Comparison of ENCODE assay signal across 1 cellular context in the genomic region with DNA sequence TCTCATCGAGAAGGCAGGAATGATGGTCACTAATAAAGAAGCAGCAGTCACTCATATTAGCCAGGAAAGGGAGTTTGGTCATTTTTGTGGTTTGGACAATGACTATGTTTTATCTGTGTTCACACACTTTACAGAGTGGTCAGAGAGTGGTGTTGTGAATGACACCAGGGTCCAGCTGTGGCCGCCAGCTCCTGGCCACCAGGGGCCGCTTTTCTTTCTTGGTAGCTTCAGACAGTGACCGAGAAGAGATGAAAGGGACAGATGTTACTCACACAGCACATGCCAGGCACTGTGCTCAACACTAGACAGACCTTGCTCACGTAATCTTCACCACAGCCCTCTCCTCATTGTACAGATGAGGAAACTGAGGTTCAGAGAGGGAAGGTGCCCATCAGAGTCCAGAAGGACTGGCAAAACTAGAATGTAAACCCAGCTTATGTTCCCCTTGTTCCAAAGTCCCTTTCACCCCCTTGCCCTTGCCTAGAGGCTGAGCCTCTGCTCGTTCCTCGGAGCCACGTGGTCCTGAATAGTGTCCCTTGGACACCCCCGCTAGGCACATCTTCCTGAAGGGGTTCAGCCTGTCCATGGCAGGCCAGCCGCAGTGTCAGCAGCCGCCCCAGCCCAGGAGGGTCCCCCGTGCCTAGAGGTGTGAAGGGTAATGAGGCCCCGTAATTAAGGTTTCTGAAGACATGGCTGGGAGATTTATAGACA.
TF ChIP-seq lines count a peak whose summit lies in the region.

No MANE protein-coding gene starts in this region.

TF ChIP-seq in K562, 482 proteins besides CTCF, POLR2A, EP300 and RAD21 (continues in another document):
- TF ChIP-seq CXXC5 (CRISPR knock-in tag; IDR thresholded peaks at IDR 0.05) (peak; percentile 7; the same call in 1 of the 2 replicates), PHF20 (IDR thresholded peaks at IDR 0.05; ENCODE audit: partially characterized antibody) (peak; percentile 19), GATA2 (CRISPR knock-in tag; IDR thresholded peaks at IDR 0.05) (peak; percentile 45; the same call in 1 of the 2 replicates), RCOR1 (IDR thresholded peaks at IDR 0.05; ENCODE audit: borderline replicate concordance in 1 of 2, low read depth in 2 of 2, low read length in 2 of 2) (peak in 1 of 2 experiments; percentile 68; a peak in 2 of 4 replicates), RBM39 (optimal IDR thresholded peaks at IDR 0.05; ENCODE audit: low read depth, low read length) (no peak), ZNF24 (IDR thresholded peaks at IDR 0.05) (peak; percentile 59), DMBX1 (CRISPR knock-in tag; IDR thresholded peaks at IDR 0.05; ENCODE audit: borderline replicate concordance) (no peak), ZNF212 (CRISPR knock-in tag; IDR thresholded peaks at IDR 0.05) (no peak), MBD2 (IDR thresholded peaks at IDR 0.05; ENCODE audit: borderline replicate concordance, low read depth) (peak; percentile 8; the same call in 1 of the 2 replicates), L3MBTL2 (IDR thresholded peaks at IDR 0.05) (peak; percentile 93), CBFA2T3 (IDR thresholded peaks at IDR 0.05) (peak; percentile 72), JUN (IDR thresholded peaks at IDR 0.05; ENCODE audit: borderline replicate concordance, low read depth, low read length) (0 out of 2 replicates have a peak, but pooled peaks have one; percentile 40), JUN (CRISPR knock-in tag; IDR thresholded peaks at IDR 0.05; ENCODE audit: borderline replicate concordance) (no peak), ZBTB7A (IDR thresholded peaks at IDR 0.05; ENCODE audit: borderline replicate concordance, control insufficient read depth, low read depth, low read length) (peak; percentile 71; the same call in 1 of the 2 replicates), HDAC1 (IDR thresholded peaks at IDR 0.05) (peak in 1 of 2 experiments; percentile 13; a peak in 1 of 4 replicates), BCOR (IDR thresholded peaks at IDR 0.05) (peak; percentile 41; the same call in 1 of the 2 replicates), ZNF384 (IDR thresholded peaks at IDR 0.05; ENCODE audit: low read depth, low read length) (0 out of 2 replicates have a peak, but pooled peaks have one; percentile 12), MTA3 (IDR thresholded peaks at IDR 0.05; ENCODE audit: borderline replicate concordance) (peak; percentile 70; the same call in 1 of the 2 replicates), TEAD4 (IDR thresholded peaks at IDR 0.05; ENCODE audit: low read length) (peak; percentile 75), TEAD4 (CRISPR knock-in tag; IDR thresholded peaks at IDR 0.05; ENCODE audit: borderline replicate concordance) (no peak), ZNF589 (CRISPR knock-in tag; IDR thresholded peaks at IDR 0.05; ENCODE audit: low read depth) (no peak), MTA2 (IDR thresholded peaks at IDR 0.05; ENCODE audit: low read depth) (no peak), DPF2 (IDR thresholded peaks at IDR 0.05) (peak; percentile 67; the same call in 1 of the 2 replicates), SMAD3 (CRISPR knock-in tag; conservative IDR thresholded peaks at IDR 0.05) (no peak), ZFX (CRISPR knock-in tag; IDR thresholded peaks at IDR 0.05) (no peak), MIER1 (IDR thresholded peaks at IDR 0.05; ENCODE audit: low read depth) (no peak), LEF1 (IDR thresholded peaks at IDR 0.05) (peak; percentile 55; the same call in 1 of the 2 replicates), ZNF780A (CRISPR knock-in tag; IDR thresholded peaks at IDR 0.05) (no peak), YY1 (IDR thresholded peaks at IDR 0.05; ENCODE audit: borderline replicate concordance in 1 of 3, control insufficient read depth in 1 of 3, extremely low read depth in 1 of 3, insufficient read depth in 3 of 3, insufficient read length in 1 of 3, insufficient replicate concordance in 2 of 3, low read depth in 1 of 3, low read length in 2 of 3) (peak in 2 of 3 experiments; percentile 20 to 30), CBX1 (IDR thresholded peaks at IDR 0.05; ENCODE audit: low read depth) (no peak), MYNN (IDR thresholded peaks at IDR 0.05) (no peak), MYNN (CRISPR knock-in tag; IDR thresholded peaks at IDR 0.05) (no peak), CCNT2 (IDR thresholded peaks at IDR 0.05; ENCODE audit: borderline replicate concordance, extremely low read depth, insufficient read length, low read depth, low read length) (no peak), NR4A1 (CRISPR knock-in tag; IDR thresholded peaks at IDR 0.05) (no peak), NR4A1 (tag; IDR thresholded peaks at IDR 0.05) (no peak), POLR2G (IDR thresholded peaks at IDR 0.05; ENCODE audit: low read depth, low read length) (no peak), MTA1 (IDR thresholded peaks at IDR 0.05; ENCODE audit: borderline replicate concordance) (no peak)
- TF ChIP-seq, protein P1, sequence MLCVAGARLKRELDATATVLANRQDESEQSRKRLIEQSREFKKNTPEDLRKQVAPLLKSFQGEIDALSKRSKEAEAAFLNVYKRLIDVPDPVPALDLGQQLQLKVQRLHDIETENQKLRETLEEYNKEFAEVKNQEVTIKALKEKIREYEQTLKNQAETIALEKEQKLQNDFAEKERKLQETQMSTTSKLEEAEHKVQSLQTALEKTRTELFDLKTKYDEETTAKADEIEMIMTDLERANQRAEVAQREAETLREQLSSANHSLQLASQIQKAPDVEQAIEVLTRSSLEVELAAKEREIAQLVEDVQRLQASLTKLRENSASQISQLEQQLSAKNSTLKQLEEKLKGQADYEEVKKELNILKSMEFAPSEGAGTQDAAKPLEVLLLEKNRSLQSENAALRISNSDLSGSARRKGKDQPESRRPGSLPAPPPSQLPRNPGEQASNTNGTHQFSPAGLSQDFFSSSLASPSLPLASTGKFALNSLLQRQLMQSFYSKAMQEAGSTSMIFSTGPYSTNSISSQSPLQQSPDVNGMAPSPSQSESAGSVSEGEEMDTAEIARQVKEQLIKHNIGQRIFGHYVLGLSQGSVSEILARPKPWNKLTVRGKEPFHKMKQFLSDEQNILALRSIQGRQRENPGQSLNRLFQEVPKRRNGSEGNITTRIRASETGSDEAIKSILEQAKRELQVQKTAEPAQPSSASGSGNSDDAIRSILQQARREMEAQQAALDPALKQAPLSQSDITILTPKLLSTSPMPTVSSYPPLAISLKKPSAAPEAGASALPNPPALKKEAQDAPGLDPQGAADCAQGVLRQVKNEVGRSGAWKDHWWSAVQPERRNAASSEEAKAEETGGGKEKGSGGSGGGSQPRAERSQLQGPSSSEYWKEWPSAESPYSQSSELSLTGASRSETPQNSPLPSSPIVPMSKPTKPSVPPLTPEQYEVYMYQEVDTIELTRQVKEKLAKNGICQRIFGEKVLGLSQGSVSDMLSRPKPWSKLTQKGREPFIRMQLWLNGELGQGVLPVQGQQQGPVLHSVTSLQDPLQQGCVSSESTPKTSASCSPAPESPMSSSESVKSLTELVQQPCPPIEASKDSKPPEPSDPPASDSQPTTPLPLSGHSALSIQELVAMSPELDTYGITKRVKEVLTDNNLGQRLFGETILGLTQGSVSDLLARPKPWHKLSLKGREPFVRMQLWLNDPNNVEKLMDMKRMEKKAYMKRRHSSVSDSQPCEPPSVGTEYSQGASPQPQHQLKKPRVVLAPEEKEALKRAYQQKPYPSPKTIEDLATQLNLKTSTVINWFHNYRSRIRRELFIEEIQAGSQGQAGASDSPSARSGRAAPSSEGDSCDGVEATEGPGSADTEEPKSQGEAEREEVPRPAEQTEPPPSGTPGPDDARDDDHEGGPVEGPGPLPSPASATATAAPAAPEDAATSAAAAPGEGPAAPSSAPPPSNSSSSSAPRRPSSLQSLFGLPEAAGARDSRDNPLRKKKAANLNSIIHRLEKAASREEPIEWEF (CRISPR knock-in tag; IDR thresholded peaks at IDR 0.05): no peak
- TF ChIP-seq, protein P2, sequence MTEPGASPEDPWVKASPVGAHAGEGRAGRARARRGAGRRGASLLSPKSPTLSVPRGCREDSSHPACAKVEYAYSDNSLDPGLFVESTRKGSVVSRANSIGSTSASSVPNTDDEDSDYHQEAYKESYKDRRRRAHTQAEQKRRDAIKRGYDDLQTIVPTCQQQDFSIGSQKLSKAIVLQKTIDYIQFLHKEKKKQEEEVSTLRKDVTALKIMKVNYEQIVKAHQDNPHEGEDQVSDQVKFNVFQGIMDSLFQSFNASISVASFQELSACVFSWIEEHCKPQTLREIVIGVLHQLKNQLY (CRISPR knock-in tag; conservative IDR thresholded peaks at IDR 0.05): no peak
- TF ChIP-seq, protein P3, sequence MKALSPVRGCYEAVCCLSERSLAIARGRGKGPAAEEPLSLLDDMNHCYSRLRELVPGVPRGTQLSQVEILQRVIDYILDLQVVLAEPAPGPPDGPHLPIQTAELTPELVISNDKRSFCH (CRISPR knock-in tag; IDR thresholded peaks at IDR 0.05): no peak
- TF ChIP-seq, protein P3 (tag; IDR thresholded peaks at IDR 0.05): no peak
- TF ChIP-seq, protein P4, sequence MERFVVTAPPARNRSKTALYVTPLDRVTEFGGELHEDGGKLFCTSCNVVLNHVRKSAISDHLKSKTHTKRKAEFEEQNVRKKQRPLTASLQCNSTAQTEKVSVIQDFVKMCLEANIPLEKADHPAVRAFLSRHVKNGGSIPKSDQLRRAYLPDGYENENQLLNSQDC (CRISPR knock-in tag; IDR thresholded peaks at IDR 0.05): no peak
- TF ChIP-seq, protein P5, sequence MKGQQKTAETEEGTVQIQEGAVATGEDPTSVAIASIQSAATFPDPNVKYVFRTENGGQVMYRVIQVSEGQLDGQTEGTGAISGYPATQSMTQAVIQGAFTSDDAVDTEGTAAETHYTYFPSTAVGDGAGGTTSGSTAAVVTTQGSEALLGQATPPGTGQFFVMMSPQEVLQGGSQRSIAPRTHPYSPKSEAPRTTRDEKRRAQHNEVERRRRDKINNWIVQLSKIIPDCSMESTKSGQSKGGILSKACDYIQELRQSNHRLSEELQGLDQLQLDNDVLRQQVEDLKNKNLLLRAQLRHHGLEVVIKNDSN (CRISPR knock-in tag; IDR thresholded peaks at IDR 0.05): 0 out of 2 replicates have a peak, but pooled peaks have one; percentile 42
- TF ChIP-seq, protein P6, sequence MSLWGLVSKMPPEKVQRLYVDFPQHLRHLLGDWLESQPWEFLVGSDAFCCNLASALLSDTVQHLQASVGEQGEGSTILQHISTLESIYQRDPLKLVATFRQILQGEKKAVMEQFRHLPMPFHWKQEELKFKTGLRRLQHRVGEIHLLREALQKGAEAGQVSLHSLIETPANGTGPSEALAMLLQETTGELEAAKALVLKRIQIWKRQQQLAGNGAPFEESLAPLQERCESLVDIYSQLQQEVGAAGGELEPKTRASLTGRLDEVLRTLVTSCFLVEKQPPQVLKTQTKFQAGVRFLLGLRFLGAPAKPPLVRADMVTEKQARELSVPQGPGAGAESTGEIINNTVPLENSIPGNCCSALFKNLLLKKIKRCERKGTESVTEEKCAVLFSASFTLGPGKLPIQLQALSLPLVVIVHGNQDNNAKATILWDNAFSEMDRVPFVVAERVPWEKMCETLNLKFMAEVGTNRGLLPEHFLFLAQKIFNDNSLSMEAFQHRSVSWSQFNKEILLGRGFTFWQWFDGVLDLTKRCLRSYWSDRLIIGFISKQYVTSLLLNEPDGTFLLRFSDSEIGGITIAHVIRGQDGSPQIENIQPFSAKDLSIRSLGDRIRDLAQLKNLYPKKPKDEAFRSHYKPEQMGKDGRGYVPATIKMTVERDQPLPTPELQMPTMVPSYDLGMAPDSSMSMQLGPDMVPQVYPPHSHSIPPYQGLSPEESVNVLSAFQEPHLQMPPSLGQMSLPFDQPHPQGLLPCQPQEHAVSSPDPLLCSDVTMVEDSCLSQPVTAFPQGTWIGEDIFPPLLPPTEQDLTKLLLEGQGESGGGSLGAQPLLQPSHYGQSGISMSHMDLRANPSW (CRISPR knock-in tag; IDR thresholded peaks at IDR 0.05): no peak
- TF ChIP-seq, protein P7, sequence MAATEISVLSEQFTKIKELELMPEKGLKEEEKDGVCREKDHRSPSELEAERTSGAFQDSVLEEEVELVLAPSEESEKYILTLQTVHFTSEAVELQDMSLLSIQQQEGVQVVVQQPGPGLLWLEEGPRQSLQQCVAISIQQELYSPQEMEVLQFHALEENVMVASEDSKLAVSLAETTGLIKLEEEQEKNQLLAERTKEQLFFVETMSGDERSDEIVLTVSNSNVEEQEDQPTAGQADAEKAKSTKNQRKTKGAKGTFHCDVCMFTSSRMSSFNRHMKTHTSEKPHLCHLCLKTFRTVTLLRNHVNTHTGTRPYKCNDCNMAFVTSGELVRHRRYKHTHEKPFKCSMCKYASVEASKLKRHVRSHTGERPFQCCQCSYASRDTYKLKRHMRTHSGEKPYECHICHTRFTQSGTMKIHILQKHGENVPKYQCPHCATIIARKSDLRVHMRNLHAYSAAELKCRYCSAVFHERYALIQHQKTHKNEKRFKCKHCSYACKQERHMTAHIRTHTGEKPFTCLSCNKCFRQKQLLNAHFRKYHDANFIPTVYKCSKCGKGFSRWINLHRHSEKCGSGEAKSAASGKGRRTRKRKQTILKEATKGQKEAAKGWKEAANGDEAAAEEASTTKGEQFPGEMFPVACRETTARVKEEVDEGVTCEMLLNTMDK (IDR thresholded peaks at IDR 0.05; ENCODE audit: borderline replicate concordance, insufficient read depth, low read depth, low read length, poor library complexity, severe bottlenecking): peak; percentile 79
- TF ChIP-seq, protein P8, sequence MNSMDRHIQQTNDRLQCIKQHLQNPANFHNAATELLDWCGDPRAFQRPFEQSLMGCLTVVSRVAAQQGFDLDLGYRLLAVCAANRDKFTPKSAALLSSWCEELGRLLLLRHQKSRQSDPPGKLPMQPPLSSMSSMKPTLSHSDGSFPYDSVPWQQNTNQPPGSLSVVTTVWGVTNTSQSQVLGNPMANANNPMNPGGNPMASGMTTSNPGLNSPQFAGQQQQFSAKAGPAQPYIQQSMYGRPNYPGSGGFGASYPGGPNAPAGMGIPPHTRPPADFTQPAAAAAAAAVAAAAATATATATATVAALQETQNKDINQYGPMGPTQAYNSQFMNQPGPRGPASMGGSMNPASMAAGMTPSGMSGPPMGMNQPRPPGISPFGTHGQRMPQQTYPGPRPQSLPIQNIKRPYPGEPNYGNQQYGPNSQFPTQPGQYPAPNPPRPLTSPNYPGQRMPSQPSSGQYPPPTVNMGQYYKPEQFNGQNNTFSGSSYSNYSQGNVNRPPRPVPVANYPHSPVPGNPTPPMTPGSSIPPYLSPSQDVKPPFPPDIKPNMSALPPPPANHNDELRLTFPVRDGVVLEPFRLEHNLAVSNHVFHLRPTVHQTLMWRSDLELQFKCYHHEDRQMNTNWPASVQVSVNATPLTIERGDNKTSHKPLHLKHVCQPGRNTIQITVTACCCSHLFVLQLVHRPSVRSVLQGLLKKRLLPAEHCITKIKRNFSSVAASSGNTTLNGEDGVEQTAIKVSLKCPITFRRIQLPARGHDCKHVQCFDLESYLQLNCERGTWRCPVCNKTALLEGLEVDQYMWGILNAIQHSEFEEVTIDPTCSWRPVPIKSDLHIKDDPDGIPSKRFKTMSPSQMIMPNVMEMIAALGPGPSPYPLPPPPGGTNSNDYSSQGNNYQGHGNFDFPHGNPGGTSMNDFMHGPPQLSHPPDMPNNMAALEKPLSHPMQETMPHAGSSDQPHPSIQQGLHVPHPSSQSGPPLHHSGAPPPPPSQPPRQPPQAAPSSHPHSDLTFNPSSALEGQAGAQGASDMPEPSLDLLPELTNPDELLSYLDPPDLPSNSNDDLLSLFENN (IDR thresholded peaks at IDR 0.05; ENCODE audit: low read depth in 2 of 2, low read length in 2 of 2): peak in 1 of 2 experiments; percentile 66; a peak in 1 of 4 replicates
- TF ChIP-seq, protein P9, sequence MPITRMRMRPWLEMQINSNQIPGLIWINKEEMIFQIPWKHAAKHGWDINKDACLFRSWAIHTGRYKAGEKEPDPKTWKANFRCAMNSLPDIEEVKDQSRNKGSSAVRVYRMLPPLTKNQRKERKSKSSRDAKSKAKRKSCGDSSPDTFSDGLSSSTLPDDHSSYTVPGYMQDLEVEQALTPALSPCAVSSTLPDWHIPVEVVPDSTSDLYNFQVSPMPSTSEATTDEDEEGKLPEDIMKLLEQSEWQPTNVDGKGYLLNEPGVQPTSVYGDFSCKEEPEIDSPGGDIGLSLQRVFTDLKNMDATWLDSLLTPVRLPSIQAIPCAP (CRISPR knock-in tag; IDR thresholded peaks at IDR 0.05; ENCODE audit: borderline replicate concordance): no peak
